8 cellular contexts compared by ENCODE assay signal in the genomic region with DNA sequence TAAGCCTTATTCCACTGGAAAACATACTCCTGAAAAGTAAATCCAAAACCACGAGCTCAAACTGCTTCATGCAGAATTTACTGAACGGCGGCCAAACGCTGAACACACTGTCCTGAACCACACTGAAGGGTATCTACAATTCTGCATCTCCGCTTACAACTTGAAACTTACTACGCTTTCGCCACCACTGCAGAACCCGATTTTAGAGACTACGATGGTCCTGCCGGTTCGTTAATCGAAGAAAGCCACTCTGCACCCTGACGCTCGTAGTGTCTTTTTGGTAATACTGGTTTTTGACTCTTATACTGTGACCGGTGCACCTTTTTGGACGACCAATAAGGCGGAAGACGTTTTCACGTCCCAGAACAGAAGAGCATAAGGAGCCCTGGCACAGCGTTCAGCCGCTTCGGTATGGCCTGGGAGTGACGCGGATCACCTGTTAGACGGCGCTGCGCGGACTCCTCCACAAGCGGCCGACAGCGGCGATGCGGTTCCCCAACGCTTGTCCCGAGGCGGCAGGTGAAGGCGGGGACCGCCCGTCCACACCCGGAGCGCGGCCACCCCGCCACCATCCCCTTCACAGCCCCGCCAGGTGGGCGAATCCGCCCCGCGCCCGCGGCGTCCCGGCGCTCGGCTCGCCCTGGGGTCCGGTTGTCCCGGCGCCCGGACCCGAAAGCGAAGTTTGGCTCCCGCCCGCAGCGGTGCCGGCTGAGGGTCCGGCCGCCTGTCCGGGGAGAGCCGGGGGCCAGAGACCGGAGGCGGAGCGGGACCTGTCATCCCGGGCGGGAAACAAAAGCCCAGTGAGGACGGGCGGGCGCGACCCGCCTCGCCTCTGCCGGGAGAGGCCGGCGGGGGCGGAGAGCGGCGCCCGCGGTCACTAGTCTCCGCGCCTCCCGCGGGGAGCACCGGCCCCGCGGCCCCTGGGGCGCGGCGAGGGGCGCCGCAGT. TPM values are rescaled to one million over a fixed set of nuclear protein-coding genes. Genes with fewer than 3 reads are reported as not detected.
A peak's percentile ranks its signal among the peaks of the same experiment; 100 is the strongest.
DNase-seq lines count a peak whose midpoint lies in the region; ATAC-seq and TF ChIP-seq lines count a peak whose summit lies in the region.

No MANE protein-coding gene starts in this region.

- WGBS in adrenal gland, 4 donors, result 0 to 1% (median 1%) methylated on average over 25 to 100 of the region's 100 CpGs

- no peak for TF ChIP-seq CTCF in SU-DHL-6 (IDR thresholded peaks at IDR 0.05; ENCODE audit: insufficient read depth, low read length, poor library complexity, severe bottlenecking)
- TF ChIP-seq CTCF in adrenal gland (IDR thresholded peaks at IDR 0.05), result no peak

- H3K4me2 ChIP-seq in SU-DHL-6 (ENCODE audit: low read depth, low read length, poor library complexity, severe bottlenecking), result peak overlapping the region; percentile 98

- peak; percentile 72 for DNase-seq in DMS114 treated with DMSO at 0.1 percent for 48 hours (lab: John Stamatoyannopoulos, UW; ENCODE audit: unreplicated experiment)
- DNase-seq in adrenal gland, result peak; percentile 52 to 82 (median 63)
- peak in 27 of 51 donors; percentile 8 to 62 (median 32) for DNase-seq in hypothalamus (lab: John Stamatoyannopoulos, UW)
- DNase-seq in retina, result peak; percentile 71
- no peak for DNase-seq in NCI-H2081 treated with DMSO at 0.1 percent for 48 hours (lab: John Stamatoyannopoulos, UW)

- peaks cover 20% of the 10 kb centered on the region for H4K20me1 ChIP-seq in SU-DHL-6 (ENCODE audit: low read depth, low read length)

- no peaks in the 10 kb centered on the region; the same call in 1 of the 2 replicates for H3K36me3 ChIP-seq in HUES6 (ENCODE audit: control insufficient read depth, insufficient read depth, low read length)
- peaks cover 21% of the 10 kb centered on the region for H3K36me3 ChIP-seq in SU-DHL-6 (ENCODE audit: low read length)
- no peaks in the 10 kb centered on the region for H3K36me3 ChIP-seq in adrenal gland (replicated peaks in 1 of 2)

- H3K79me2 ChIP-seq in SU-DHL-6 (ENCODE audit: insufficient read depth, low read length), result peaks cover 54% of the 10 kb centered on the region

- peaks cover 16% of the 10 kb centered on the region for H3K27me3 ChIP-seq in HUES6 (ENCODE audit: control insufficient read depth, insufficient read depth, low read length)
- H3K27me3 ChIP-seq in SU-DHL-6 (ENCODE audit: low read length), result no peaks in the 10 kb centered on the region
- H3K27me3 ChIP-seq in adrenal gland, result no peaks in the 10 kb centered on the region

- peaks cover 8% of the 10 kb centered on the region for H3K4me1 ChIP-seq in HUES6 (ENCODE audit: control insufficient read depth, insufficient read depth, low read length)
- H3K4me1 ChIP-seq in adrenal gland (replicated peaks in 1 of 2), result peaks cover 16 to 45% of the 10 kb centered on the region in 2 donors

- H3K9me3 ChIP-seq in HUES6 (ENCODE audit: control insufficient read depth, insufficient read depth, low read depth, low read length) (no peaks in the 10 kb centered on the region), SU-DHL-6 (ENCODE audit: insufficient read depth, low read length) (no peaks in the 10 kb centered on the region), adrenal gland (replicated peaks in 1 of 3) (no peaks in the 10 kb centered on the region)

- peak in 1 of 2 donors; percentile 62 for TF ChIP-seq POLR2A in adrenal gland (IDR thresholded peaks at IDR 0.05)

- peak; percentile 38 for ATAC-seq in GM21447 (IDR thresholded peaks at IDR 0.05; ENCODE audit: unreplicated experiment)

- intact Hi-C loops in adrenal gland (cut with DNase I), result loop anchor here (2.0 to 10.0 kb wide), 3 partner anchors 39 to 103 kb away; partner anchors contain the start of gene ARMC12 (in 1 of the 2)

- H3F3A ChIP-seq in SU-DHL-6 (ENCODE audit: insufficient read depth), result peaks cover 26% of the 10 kb centered on the region

- H3K27ac ChIP-seq in HUES6 (ENCODE audit: low read depth, low read length), result no peak overlapping the region
- peak overlapping the region; percentile 79 for H3K27ac ChIP-seq in SU-DHL-6 (ENCODE audit: low read depth, low read length)
- H3K27ac ChIP-seq in adrenal gland, result peak overlapping the region; percentile 71 to 97 (median 90)

- H3K9ac ChIP-seq in HUES6 (ENCODE audit: low read length), result peak overlapping the region; percentile 78
- H3K9ac ChIP-seq in SU-DHL-6 (ENCODE audit: low read length), result peak overlapping the region; percentile 87

- H3K9me2 ChIP-seq in SU-DHL-6 (replicated peaks; ENCODE audit: insufficient read depth, low read length), result no peaks in the 10 kb centered on the region

- H3K4me3 ChIP-seq in HUES6 (ENCODE audit: low read depth, low read length) (peak overlapping the region; percentile 71), SU-DHL-6 (ENCODE audit: insufficient read depth, low read length, poor library complexity, severe bottlenecking) (peak overlapping the region; percentile 73), adrenal gland (peak overlapping the region; percentile 62 to 86 (median 75))

- H2AFZ ChIP-seq in SU-DHL-6 (ENCODE audit: low read depth, low read length, severe bottlenecking), result peak overlapping the region; percentile 1

RNA-seq across cellular contexts. Expression of gene FKBP5, which starts 0.8 kb away (rescaled TPM):
- total RNA-seq in adrenal gland, result 100 to 1,000 TPM in 7 of 8 donors, 10 to 100 TPM in 1; 79.8 to 234 (median 121) TPM
- polyA plus RNA-seq in adrenal gland, result 100 to 1,000 TPM in 1 of 3 donors, 10 to 100 TPM in 2; 23.8 to 163 (median 65.7) TPM

RNA-seq across cellular contexts. Expression of gene ARMC12, which starts 48.9 kb away (rescaled TPM):
- total RNA-seq in adrenal gland, result 10 to 100 TPM in 1 of 8 donors, 1 to 10 TPM in 3, under 1 TPM in 3, not detected in 1; 0.29 to 44.7 (median 1.1) TPM
- polyA plus RNA-seq in adrenal gland, result 1 to 10 TPM in 2 of 3 donors, under 1 TPM in 1; 0.81 to 6.9 (median 6.8) TPM
